Comparison of ENCODE assay signal across 17 cellular contexts in the genomic region with DNA sequence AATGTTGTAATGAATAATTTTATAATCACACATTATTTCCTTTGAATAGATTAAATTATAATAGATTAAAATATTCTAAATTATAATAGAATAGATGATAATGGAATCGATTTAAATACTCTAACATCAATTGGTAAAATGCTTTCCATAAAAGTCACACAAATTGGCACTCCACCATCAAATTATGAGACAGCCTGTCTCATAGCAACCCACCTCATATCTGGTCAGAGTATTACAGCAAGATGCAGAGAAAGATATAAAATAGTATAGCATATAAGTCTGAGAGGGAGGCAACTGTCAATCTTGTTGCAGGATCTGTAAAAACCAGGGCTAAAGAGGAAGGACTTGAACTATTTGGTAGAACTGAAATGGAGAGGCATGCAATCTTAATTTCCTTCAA.
DNase-seq lines count a peak whose midpoint lies in the region; ATAC-seq, FAIRE-seq and TF ChIP-seq lines count a peak whose summit lies in the region.
"Had no signal": no experiment of that assay in that cellular context is flagged by ENCODE, and none has a peak within 500 bp of the region (broad histone marks: within the 10 kb centered on the region; RNA-seq: fewer than 3 reads in every experiment).

No MANE protein-coding gene starts in this region.

- peak overlapping the region; percentile 24; the same call in 1 of the 2 replicates for H3K18ac ChIP-seq in IMR-90 (ENCODE audit: low read depth, low read length)

- dilution Hi-C loops in IMR-90 (cut with HindIII; ENCODE audit: low sequenced_read_pairs, unreplicated experiment) = no loop called here
- dilution Hi-C loops in endothelial cell of umbilical vein (cut with MboI; ENCODE audit: extremely low pct_ligation_motif_present, low sequenced_read_pairs) = no loop called here

- DNase-seq in ELR (ENCODE audit: low read depth) (peak; percentile 71), IMR-90 (peak; percentile 54), endothelial cell of umbilical vein (ENCODE audit: low read depth, low spot score) (no peak), lung microvascular endothelial cell (ENCODE audit: low read depth in 2 of 2) (peak; percentile 15 to 16), foreskin melanocyte (no peak)
- no peak for DNase-seq in activated effector memory CD4-positive, alpha-beta T cell treated with Interleukin-2 at 50 U/mL for 16 hours
- DNase-seq: C1 segment of cervical spinal cord, H9, KBM-7, MV-4-11, NCI-H1694 treated with DMSO at 0.1 percent for 48 hours, NCI-H748 treated with DMSO at 0.1 percent for 48 hours, SHP77 treated with DMSO at 0.1 percent for 48 hours had no signal

- peak overlapping the region; percentile 19; the same call in 1 of the 2 replicates for H3K4ac ChIP-seq in IMR-90 (ENCODE audit: low read depth, low read length)

- FAIRE-seq in endothelial cell of umbilical vein (lab: Jason Lieb, UNC) = no peak
- FAIRE-seq: D721Med, G401.6 had no signal

- ATAC-seq in IMR-90 (ENCODE audit: low read depth) (no peak), GM19035 (IDR thresholded peaks at IDR 0.05; ENCODE audit: unreplicated experiment) (no peak), HG03457 (IDR thresholded peaks at IDR 0.05; ENCODE audit: unreplicated experiment) (no peak)

- peaks cover 2% of the 10 kb centered on the region; the same call in 1 of the 2 replicates for H3K4me1 ChIP-seq in IMR-90 (ENCODE audit: control insufficient read depth, insufficient read depth, low read length)
- peaks cover 10% of the 10 kb centered on the region for H3K4me1 ChIP-seq in endothelial cell of umbilical vein (ENCODE audit: control insufficient read depth, extremely low read depth, insufficient read depth, low read length)

- H4K5ac ChIP-seq in IMR-90 (ENCODE audit: low read depth, low read length) = no peak overlapping the region

- H3K4me3 ChIP-seq in IMR-90 (ENCODE audit: insufficient read depth, low read depth, low read length) (no peak overlapping the region), endothelial cell of umbilical vein (replicated peaks in 1 of 3; ENCODE audit: insufficient read depth in 1 of 3, low read depth in 1 of 3, low read length in 3 of 3) (no peak overlapping the region)

- no peak for TF ChIP-seq CTCF in IMR-90 (conservative IDR thresholded peaks at IDR 0.05; ENCODE audit: low read depth, low read length)
- TF ChIP-seq CTCF in endothelial cell of umbilical vein (IDR thresholded peaks at IDR 0.05; ENCODE audit: extremely low read depth in 1 of 2, insufficient read depth in 1 of 2, low read depth in 1 of 2, low read length in 2 of 2) = no peak

- H4K8ac ChIP-seq in IMR-90 (ENCODE audit: low read depth in 2 of 2, low read length in 2 of 2) = peak overlapping the region in 1 of 2 experiments; percentile 26; a peak in 1 of 4 replicates

- H3K27me3 ChIP-seq in IMR-90 (ENCODE audit: control insufficient read depth, insufficient read depth, low read length) = no peaks in the 10 kb centered on the region
- H3K27me3 ChIP-seq in endothelial cell of umbilical vein (ENCODE audit: control insufficient read depth in 2 of 2, insufficient read depth in 2 of 2, low read length in 2 of 2) = no peaks in the 10 kb centered on the region

- no peak overlapping the region for H3K27ac ChIP-seq in IMR-90 (ENCODE audit: insufficient read depth, low read length)
- peak overlapping the region; percentile 75 for H3K27ac ChIP-seq in endothelial cell of umbilical vein (ENCODE audit: insufficient read depth, low read depth, low read length)

- no peak for TF ChIP-seq RAD21 in IMR-90 (IDR thresholded peaks at IDR 0.05; ENCODE audit: low read length)

- H3K56ac ChIP-seq in IMR-90 (ENCODE audit: extremely low read depth, insufficient read depth, low read length) = no peak overlapping the region

- CTCF ChIA-PET in IMR-90 (lab: Yijun Ruan, JAX) (no interaction called here), endothelial cell of umbilical vein (lab: Charles Lee) (no interaction called here)

- H2AFZ ChIP-seq in IMR-90 (replicated peaks; ENCODE audit: low read length, poor library complexity) (no peak overlapping the region), endothelial cell of umbilical vein (ENCODE audit: low read depth, low read length) (no peak overlapping the region)

- peak overlapping the region; percentile 46 for H2BK5ac ChIP-seq in IMR-90 (ENCODE audit: low read depth, low read length, poor library complexity, severe bottlenecking)

- H2AK9ac ChIP-seq in IMR-90 (replicated peaks; ENCODE audit: low read depth, low read length, poor library complexity) = no peak overlapping the region

- no peak overlapping the region; the same call in 1 of the 2 replicates for H3K23ac ChIP-seq in IMR-90 (ENCODE audit: low read depth, low read length)

- in situ Hi-C loops in IMR-90 (cut with MboI; ENCODE audit: low sequenced_read_pairs) = no loop called here

- POLR2A ChIA-PET in IMR-90 (lab: Charles Lee; ENCODE audit: unreplicated experiment) (no interaction called here), endothelial cell of umbilical vein (lab: Charles Lee) (no interaction called here)

- no peak overlapping the region; the same call in 2 of the 3 replicates for H2BK15ac ChIP-seq in IMR-90 (ENCODE audit: low read depth, low read length)

- no peak overlapping the region for H4K91ac ChIP-seq in IMR-90 (ENCODE audit: insufficient read depth, low read depth, low read length)

- intact Hi-C loops in IMR-90 (cut with micrococcal nuclease) (no loop called here), endothelial cell of umbilical vein (cut with micrococcal nuclease) (loop anchor here (2.0 kb wide), 1 partner anchor 86 kb away; no protein-coding TSS in a partner anchor)

- H3K4me2 ChIP-seq in IMR-90 (ENCODE audit: low read depth, low read length) = no peak overlapping the region
- peak overlapping the region; percentile 66 for H3K4me2 ChIP-seq in endothelial cell of umbilical vein (ENCODE audit: insufficient read depth, low read length)

- TF ChIP-seq POLR2A in IMR-90 (IDR thresholded peaks at IDR 0.05; ENCODE audit: low read depth, low read length) (no peak), endothelial cell of umbilical vein (IDR thresholded peaks at IDR 0.05; ENCODE audit: low read depth, low read length) (no peak)

- no peaks in the 10 kb centered on the region for H3K79me2 ChIP-seq in endothelial cell of umbilical vein (ENCODE audit: control insufficient read depth, insufficient read depth, low read length)

- peaks cover 6% of the 10 kb centered on the region for H3K9me3 ChIP-seq in IMR-90 (ENCODE audit: control insufficient read depth, insufficient read depth, low read length)
- no peaks in the 10 kb centered on the region for H3K9me3 ChIP-seq in endothelial cell of umbilical vein (replicated peaks; ENCODE audit: control insufficient read depth, insufficient read depth, low read length)

- H4K20me1 ChIP-seq in IMR-90 (ENCODE audit: insufficient read depth, low read length) (no peaks in the 10 kb centered on the region), endothelial cell of umbilical vein (replicated peaks; ENCODE audit: control insufficient read depth, extremely low read depth, insufficient read depth, low read length) (no peaks in the 10 kb centered on the region)

- BruUV-seq in IMR-90 (replicated peaks; lab: Mats Ljungman, UMichigan) = no TSS peak
- TSS peak; percentile 97 for BruUV-seq in endothelial cell of umbilical vein (replicated peaks; lab: Mats Ljungman, UMichigan)

- WGBS in IMR-90 (ENCODE audit: extremely low coverage in 2 of 2, insufficient read length in 1 of 2), 2 experiments = no CpG with 5 or more reads among the region's 1 CpG

- 0 out of 2 replicates have a peak overlapping the region, but pooled peaks have one; percentile 37 for H3K14ac ChIP-seq in IMR-90 (replicated peaks; ENCODE audit: low read depth, low read length)

- no peak overlapping the region for H2AK5ac ChIP-seq in IMR-90 (ENCODE audit: low read depth, low read length)

- no peaks in the 10 kb centered on the region for H3K79me1 ChIP-seq in IMR-90 (ENCODE audit: low read depth in 1 of 2, low read length in 2 of 2)

- H2BK20ac ChIP-seq in IMR-90 (ENCODE audit: low read depth, low read length) = peak overlapping the region; percentile 78; the same call in 1 of the 2 replicates

- no peak overlapping the region for H3K9ac ChIP-seq in IMR-90 (ENCODE audit: low read depth, low read length)
- H3K9ac ChIP-seq in endothelial cell of umbilical vein (replicated peaks; ENCODE audit: extremely low read depth, insufficient read depth, low read length) = no peak overlapping the region

- H3K36me3 ChIP-seq in IMR-90 (ENCODE audit: control insufficient read depth, insufficient read depth, low read length) (no peaks in the 10 kb centered on the region), endothelial cell of umbilical vein (ENCODE audit: control insufficient read depth in 2 of 2, extremely low read depth in 1 of 2, insufficient read depth in 2 of 2, low read length in 2 of 2) (no peaks in the 10 kb centered on the region)

- no peaks in the 10 kb centered on the region for H3K9me1 ChIP-seq in IMR-90 (ENCODE audit: insufficient read depth, low read length)
- no peaks in the 10 kb centered on the region for H3K9me1 ChIP-seq in endothelial cell of umbilical vein (replicated peaks; ENCODE audit: control insufficient read depth, extremely low read depth, insufficient read depth, low read length)

- H2BK120ac ChIP-seq in IMR-90 (ENCODE audit: low read depth, low read length) = peak overlapping the region; percentile 75

TF ChIP-seq in IMR-90, 13 proteins besides CTCF, POLR2A, EP300 and RAD21 (continues in another document):
- no peak for TF ChIP-seq NFE2L2 (IDR thresholded peaks at IDR 0.05; ENCODE audit: low read depth, low read length)
- TF ChIP-seq, protein P1, sequence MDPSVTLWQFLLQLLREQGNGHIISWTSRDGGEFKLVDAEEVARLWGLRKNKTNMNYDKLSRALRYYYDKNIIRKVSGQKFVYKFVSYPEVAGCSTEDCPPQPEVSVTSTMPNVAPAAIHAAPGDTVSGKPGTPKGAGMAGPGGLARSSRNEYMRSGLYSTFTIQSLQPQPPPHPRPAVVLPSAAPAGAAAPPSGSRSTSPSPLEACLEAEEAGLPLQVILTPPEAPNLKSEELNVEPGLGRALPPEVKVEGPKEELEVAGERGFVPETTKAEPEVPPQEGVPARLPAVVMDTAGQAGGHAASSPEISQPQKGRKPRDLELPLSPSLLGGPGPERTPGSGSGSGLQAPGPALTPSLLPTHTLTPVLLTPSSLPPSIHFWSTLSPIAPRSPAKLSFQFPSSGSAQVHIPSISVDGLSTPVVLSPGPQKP (IDR thresholded peaks at IDR 0.05; ENCODE audit: borderline replicate concordance, low read depth, low read length) = no peak

TF ChIP-seq in endothelial cell of umbilical vein, 7 proteins besides CTCF, POLR2A, EP300 and RAD21 (continues in another document):
- TF ChIP-seq FOS (IDR thresholded peaks at IDR 0.05; ENCODE audit: borderline replicate concordance, insufficient read depth, low read length) (no peak), POLR2AphosphoS5 (IDR thresholded peaks at IDR 0.05; ENCODE audit: insufficient read depth, low read depth, low read length) (no peak), GATA2 (IDR thresholded peaks at IDR 0.05; ENCODE audit: insufficient read depth, insufficient read length, low read depth, low read length) (no peak)
- TF ChIP-seq, protein P2, sequence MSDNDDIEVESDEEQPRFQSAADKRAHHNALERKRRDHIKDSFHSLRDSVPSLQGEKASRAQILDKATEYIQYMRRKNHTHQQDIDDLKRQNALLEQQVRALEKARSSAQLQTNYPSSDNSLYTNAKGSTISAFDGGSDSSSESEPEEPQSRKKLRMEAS (IDR thresholded peaks at IDR 0.05; ENCODE audit: insufficient read depth, insufficient read length) = no peak

Comparison
In these comparisons a context has a peak if more than half of its experiments do, and no peak if none do; other contexts are left out.
1. DNase-seq: peak in ELR (single experiment), IMR-90 (single experiment) and lung microvascular endothelial cell (2 of 2); none in endothelial cell of umbilical vein (single experiment), foreskin melanocyte (single experiment) and activated effector memory CD4-positive, alpha-beta T cell treated with Interleukin-2 at 50 U/mL for 16 hours (single experiment).